In the genomic region with DNA sequence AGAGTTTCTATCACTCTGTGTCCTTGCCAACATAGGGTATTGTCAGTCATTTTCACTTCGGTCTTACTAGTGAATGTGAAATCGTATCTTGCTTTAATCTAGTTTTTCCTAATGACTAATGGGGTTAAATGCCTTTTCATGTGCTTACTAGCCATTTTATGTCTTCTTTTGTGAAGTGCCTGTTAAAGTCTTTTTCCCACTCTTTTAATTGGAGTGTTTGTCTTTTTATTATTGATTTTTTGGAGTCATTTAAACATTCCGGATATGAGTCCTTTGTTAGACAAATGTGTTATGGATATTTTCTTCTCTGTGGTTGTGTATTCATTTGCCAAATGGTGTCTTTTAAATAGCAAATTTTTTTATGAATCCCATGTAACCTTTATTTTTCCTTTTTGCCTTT, we compare ENCODE assay signal across 18 cellular contexts.
"Had no signal": no experiment of that assay in that cellular context is flagged by ENCODE, and none has a peak within 500 bp of the region (broad histone marks: within the 10 kb centered on the region; RNA-seq: fewer than 3 reads in every experiment).

No MANE protein-coding gene starts in this region.

- DNase-seq: activated CD4-positive, alpha-beta T cell treated with anti-CD3 and anti-CD28 coated beads for 1 hour; activated CD4-positive, alpha-beta T cell treated with anti-CD3 and anti-CD28 coated beads, Interleukin-2, amount 50 U/mL, for 1 hour; activated CD8-positive, alpha-beta T cell treated with anti-CD3 and anti-CD28 coated beads, Interleukin-2, amount 10 ng/mL, durations not matched to agents 7 days and 5 days; activated gamma-delta T cell; aorta; effector CD4-positive, alpha-beta T cell; glutamatergic neuron; hippocampal formation; ovary; stimulated activated CD4-positive, alpha-beta T cell treated with anti-CD3 and anti-CD28 coated beads, Interleukin-4, amount 100 ng/mL, for 1 hour; stimulated activated naive CD4-positive, alpha-beta T cell treated with Interleukin-2 at 50 U/mL for 16 hours; substantia nigra; T-helper 9 cell; thyroid gland; upper lobe of right lung had no signal

- H3K27me3 ChIP-seq: ovary, thyroid gland had no signal

- H3K36me3 ChIP-seq: ovary, prostate gland, thyroid gland, upper lobe of right lung had no signal

- ATAC-seq: activated CD8-positive, alpha-beta T cell treated with anti-CD3 and anti-CD28 coated beads, Interleukin-2, amount 10 ng/mL, durations not matched to agents 7 days and 5 days; esophagus mucosa; natural killer cell treated with Interleukin-12 subunit alpha and Interleukin-12 subunit beta and Interleukin-15 and Interleukin-18, amount 100 ng/mL, for 72 hours; upper lobe of right lung had no signal

- H3K4me3 ChIP-seq: ovary, prostate gland, thyroid gland, upper lobe of right lung had no signal

- H3K4me1 ChIP-seq: prostate gland, thyroid gland, upper lobe of right lung had no signal

- H3K27ac ChIP-seq: ovary, prostate gland, thyroid gland, upper lobe of right lung had no signal

- H3K9me3 ChIP-seq: ovary, prostate gland, thyroid gland, upper lobe of right lung had no signal
